Comparison of ENCODE assay signal across 9 cellular contexts in the genomic region with DNA sequence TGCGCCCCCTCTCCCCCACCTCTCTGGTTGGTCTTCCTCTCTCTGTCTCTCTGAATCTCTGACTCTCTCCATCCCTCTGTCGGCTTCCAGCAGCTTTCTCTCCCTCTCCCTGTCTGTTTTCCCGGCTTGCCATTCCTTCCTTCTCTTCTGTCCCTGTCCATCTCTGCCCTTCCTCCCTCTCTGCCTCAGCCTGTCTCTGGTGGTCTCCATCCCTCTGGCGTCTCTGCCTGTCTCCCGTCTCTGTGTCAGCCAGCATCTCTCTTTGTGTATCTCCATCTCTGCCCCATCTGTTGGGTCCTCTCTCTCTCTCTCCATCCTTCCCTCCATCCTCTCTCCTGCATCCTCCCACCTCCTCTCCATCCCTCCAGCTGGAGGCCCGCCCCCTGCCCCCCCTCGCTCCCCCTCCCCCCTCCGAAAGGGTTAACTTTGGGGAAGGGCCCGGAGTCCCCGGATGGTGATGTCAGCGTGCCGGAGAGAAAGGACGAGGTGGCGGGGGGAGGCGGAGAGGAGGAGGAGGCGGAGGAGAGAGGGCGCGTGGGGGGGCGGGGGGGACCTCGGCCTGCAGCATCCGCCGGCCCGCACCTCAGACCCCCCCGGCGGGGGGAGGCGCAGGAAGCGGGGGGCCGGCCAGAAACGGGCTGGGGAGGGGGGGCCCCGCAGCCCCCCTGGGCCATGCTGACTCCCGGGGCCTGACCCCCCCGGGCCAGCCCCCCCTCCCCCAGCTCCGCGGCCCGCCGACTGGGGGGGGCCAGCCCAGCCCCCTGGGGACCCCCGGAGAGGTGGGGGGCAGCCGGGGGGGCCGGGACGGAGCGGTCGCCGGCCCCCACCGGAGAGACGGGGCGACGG. TPM values are rescaled to one million over a fixed set of nuclear protein-coding genes. Genes with fewer than 3 reads are reported as not detected.
DNase-seq lines count a peak whose midpoint lies in the region; ATAC-seq and TF ChIP-seq lines count a peak whose summit lies in the region.
"Had no signal": no experiment of that assay in that cellular context is flagged by ENCODE, and none has a peak within 500 bp of the region (broad histone marks: within the 10 kb centered on the region; RNA-seq: fewer than 3 reads in every experiment).

A gene (plus strand): TSS at position 450 of the 846 bp plus-strand sequence. CDS start 446 bp downstream, outside the sequence.

- no peak for TF ChIP-seq POLR2A in thyroid gland (IDR thresholded peaks at IDR 0.05)

- CTCF ChIA-PET in CD4-positive, alpha-beta T cell (lab: Charles Lee): no interaction called here
- CTCF ChIA-PET in naive thymus-derived CD4-positive, alpha-beta T cell (lab: Charles Lee): interaction anchor here (1.0 kb wide), 1 partner anchor 27 kb away, joined by 3 read pairs; no protein-coding TSS in a partner anchor

- H3K4me3 ChIP-seq in effector memory CD4-positive, alpha-beta T cell (ENCODE audit: insufficient read depth, low read depth, low read length, poor library complexity, severe bottlenecking): no peak within 1 kb of the TSS
- no peak within 1 kb of the TSS for H3K4me3 ChIP-seq in naive thymus-derived CD4-positive, alpha-beta T cell (ENCODE audit: low read length)
- H3K4me3 ChIP-seq in thyroid gland (replicated peaks in 1 of 3): peak within 1 kb of the TSS in 1 of 3 donors; percentile 32

- H3K36me3 ChIP-seq in effector memory CD4-positive, alpha-beta T cell (ENCODE audit: control insufficient read depth, insufficient read depth, low read length): no peaks in the 10 kb centered on the region
- peaks cover 0 to 4% (median 0%) of the 10 kb centered on the region in 3 experiments for H3K36me3 ChIP-seq in naive thymus-derived CD4-positive, alpha-beta T cell (ENCODE audit: control insufficient read depth in 2 of 3, insufficient read depth in 3 of 3, low read length in 3 of 3)
- H3K36me3 ChIP-seq in thyroid gland: no peaks in the 10 kb centered on the region
- H3K36me3 ChIP-seq: neutrophil had no signal

- H3K27me3 Mint-ChIP-seq in CD4-positive, alpha-beta T cell: no peaks in the 10 kb centered on the region
- peaks cover 0 to 9% (median 0%) of the 10 kb centered on the region in 5 donors for H3K27me3 Mint-ChIP-seq in naive thymus-derived CD4-positive, alpha-beta T cell

- intact Hi-C loops in CD4-positive, alpha-beta T cell (cut with DNase I, micrococcal nuclease): loop anchor here in 1 of 2 experiments (5.0 kb wide), 1 partner anchor 314 kb away; a partner anchor contains a TSS
- intact Hi-C loops in naive thymus-derived CD4-positive, alpha-beta T cell (cut with micrococcal nuclease): no loop called here
- intact Hi-C loops in thyroid gland (cut with DNase I): no loop called here

- no peak within 1 kb of the TSS for H3K27ac Mint-ChIP-seq in CD4-positive, alpha-beta T cell
- peak within 1 kb of the TSS; percentile 28 to 75 (median 54) for H3K27ac Mint-ChIP-seq in naive thymus-derived CD4-positive, alpha-beta T cell

- 10 to 16% methylated on average over 15 to 22 of the region's 47 CpGs for WGBS in thyroid gland, 2 donors

- H3K9me3 Mint-ChIP-seq in CD4-positive, alpha-beta T cell: no peaks in the 10 kb centered on the region
- H3K9me3 Mint-ChIP-seq in naive thymus-derived CD4-positive, alpha-beta T cell: no peaks in the 10 kb centered on the region

- peaks cover 13% of the 10 kb centered on the region for H3K4me1 ChIP-seq in effector memory CD4-positive, alpha-beta T cell (ENCODE audit: control insufficient read depth, insufficient read depth, low read length, poor library complexity, severe bottlenecking)
- H3K4me1 ChIP-seq in naive thymus-derived CD4-positive, alpha-beta T cell (ENCODE audit: control insufficient read depth in 2 of 2, insufficient read depth in 2 of 2, low read length in 2 of 2): peaks cover 6 to 11% of the 10 kb centered on the region in 2 donors
- H3K4me1 ChIP-seq in thyroid gland: peaks cover 7 to 14% of the 10 kb centered on the region in 2 donors

- H3K4me1 Mint-ChIP-seq in CD4-positive, alpha-beta T cell (ENCODE audit: low read depth): peaks cover 32% of the 10 kb centered on the region
- peaks cover 12 to 41% (median 32%) of the 10 kb centered on the region in 7 donors for H3K4me1 Mint-ChIP-seq in naive thymus-derived CD4-positive, alpha-beta T cell

- POLR2A ChIA-PET in CD4-positive, alpha-beta T cell (lab: Charles Lee): interaction anchor here (0.9 to 2.5 kb wide), 2 partner anchors 25 to 123 kb away, joined by 4 to 9 read pairs; a partner anchor contains a TSS
- POLR2A ChIA-PET in naive thymus-derived CD4-positive, alpha-beta T cell (lab: Charles Lee): interaction anchor here (8.2 kb wide), 1 partner anchor 26 kb away, joined by 156 read pairs; a partner anchor contains a TSS

- peaks cover 9% of the 10 kb centered on the region for H3K36me3 Mint-ChIP-seq in CD4-positive, alpha-beta T cell (ENCODE audit: low read depth)
- H3K36me3 Mint-ChIP-seq in naive thymus-derived CD4-positive, alpha-beta T cell: peaks cover 0 to 4% (median 0%) of the 10 kb centered on the region in 5 donors

- peak in 9 of 10 experiments; percentile 22 to 46 (median 40) for DNase-seq in CD4-positive, alpha-beta T cell
- DNase-seq in NCI-H146 (lab: John Stamatoyannopoulos, UW) (peak; percentile 88), thyroid gland (no peak)
- DNase-seq in activated CD4-positive, alpha-beta T cell treated with anti-CD3 and anti-CD28 coated beads, Interleukin-2, amount 50 U/mL, for 1 hour: peak; percentile 48
- DNase-seq in effector memory CD4-positive, alpha-beta T cell: no peak
- peak in 5 of 9 donors; percentile 20 to 42 (median 28) for DNase-seq in naive thymus-derived CD4-positive, alpha-beta T cell
- no peak for DNase-seq in activated CD4-positive, CD25-positive, alpha-beta regulatory T cell treated with anti-CD3 and anti-CD28 coated beads, Interleukin-2, amount 50 U/mL, for 72 hours

- ATAC-seq in CD4-positive, alpha-beta T cell (ENCODE audit: poor library complexity): no peak
- no peak for ATAC-seq in naive thymus-derived CD4-positive, alpha-beta T cell
- no peak for ATAC-seq in GM19463 (IDR thresholded peaks at IDR 0.05; ENCODE audit: unreplicated experiment)

- no peak for TF ChIP-seq CTCF in CD4-positive, alpha-beta T cell (IDR thresholded peaks at IDR 0.05)
- no peak for TF ChIP-seq CTCF in thyroid gland (IDR thresholded peaks at IDR 0.05)

- H3K27me3 ChIP-seq in CD4-positive, alpha-beta T cell (ENCODE audit: control insufficient read depth, insufficient read depth, low read length): no peaks in the 10 kb centered on the region
- H3K27me3 ChIP-seq in effector memory CD4-positive, alpha-beta T cell (replicated peaks; ENCODE audit: control insufficient read depth, insufficient read depth, low read length, poor library complexity, severe bottlenecking): no peaks in the 10 kb centered on the region
- H3K27me3 ChIP-seq in naive thymus-derived CD4-positive, alpha-beta T cell (ENCODE audit: control insufficient read depth in 2 of 2, insufficient read depth in 2 of 2, low read length in 2 of 2): no peaks in the 10 kb centered on the region
- no peaks in the 10 kb centered on the region for H3K27me3 ChIP-seq in thyroid gland

- H3K4me3 Mint-ChIP-seq in CD4-positive, alpha-beta T cell: peak within 1 kb of the TSS; percentile 43
- H3K4me3 Mint-ChIP-seq in naive thymus-derived CD4-positive, alpha-beta T cell: peak within 1 kb of the TSS; percentile 12 to 83 (median 62)

- H3K9me3 ChIP-seq in CD4-positive, alpha-beta T cell (ENCODE audit: control insufficient read depth, low read length): no peaks in the 10 kb centered on the region
- H3K9me3 ChIP-seq in effector memory CD4-positive, alpha-beta T cell (ENCODE audit: control insufficient read depth, low read length): no peaks in the 10 kb centered on the region
- no peaks in the 10 kb centered on the region for H3K9me3 ChIP-seq in naive thymus-derived CD4-positive, alpha-beta T cell (ENCODE audit: control insufficient read depth in 2 of 3, low read length in 3 of 3)
- no peaks in the 10 kb centered on the region for H3K9me3 ChIP-seq in thyroid gland
- H3K9me3 ChIP-seq: neutrophil had no signal

- no peak within 1 kb of the TSS for H3K27ac ChIP-seq in CD4-positive, alpha-beta T cell (ENCODE audit: low read depth, low read length)
- peak within 1 kb of the TSS; percentile 18 for H3K27ac ChIP-seq in effector memory CD4-positive, alpha-beta T cell (ENCODE audit: insufficient read depth, low read length, poor library complexity, severe bottlenecking)
- H3K27ac ChIP-seq in naive thymus-derived CD4-positive, alpha-beta T cell (ENCODE audit: low read depth, low read length): no peak within 1 kb of the TSS
- peak within 1 kb of the TSS in 2 of 3 donors; percentile 17 to 58 for H3K27ac ChIP-seq in thyroid gland
- H3K27ac ChIP-seq: neutrophil had no signal

RNA-seq across cellular contexts. Expression of the gene that starts here (rescaled TPM):
- 1 to 10 TPM; 2.6 to 2.7 TPM for total RNA-seq in CD4-positive, alpha-beta T cell
- 1 to 10 TPM in 3 of 5 experiments, under 1 TPM in 2; 0.41 to 6.3 (median 3.4) TPM for total RNA-seq in naive thymus-derived CD4-positive, alpha-beta T cell
- not detected for polyA plus RNA-seq in naive thymus-derived CD4-positive, alpha-beta T cell
- 1 to 10 TPM in 1 of 4 donors, under 1 TPM in 1, not detected in 2; 0.83 to 1.2 TPM for total RNA-seq in thyroid gland

Comparison
In these comparisons a context has a peak if more than half of its experiments do, and no peak if none do; other contexts are left out.
1. DNase-seq: peak in CD4-positive, alpha-beta T cell (9 of 10), NCI-H146 (single experiment), activated CD4-positive, alpha-beta T cell treated with anti-CD3 and anti-CD28 coated beads, Interleukin-2, amount 50 U/mL, for 1 hour (single experiment) and naive thymus-derived CD4-positive, alpha-beta T cell (5 of 9); none in effector memory CD4-positive, alpha-beta T cell (0 of 3), thyroid gland (0 of 2) and activated CD4-positive, CD25-positive, alpha-beta regulatory T cell treated with anti-CD3 and anti-CD28 coated beads, Interleukin-2, amount 50 U/mL, for 72 hours (single experiment).
2. H3K27ac ChIP-seq: peak in effector memory CD4-positive, alpha-beta T cell (single experiment) and thyroid gland (2 of 3); none in CD4-positive, alpha-beta T cell (single experiment) and naive thymus-derived CD4-positive, alpha-beta T cell (single experiment).